2 cellular contexts compared by ENCODE assay signal in the genomic region with DNA sequence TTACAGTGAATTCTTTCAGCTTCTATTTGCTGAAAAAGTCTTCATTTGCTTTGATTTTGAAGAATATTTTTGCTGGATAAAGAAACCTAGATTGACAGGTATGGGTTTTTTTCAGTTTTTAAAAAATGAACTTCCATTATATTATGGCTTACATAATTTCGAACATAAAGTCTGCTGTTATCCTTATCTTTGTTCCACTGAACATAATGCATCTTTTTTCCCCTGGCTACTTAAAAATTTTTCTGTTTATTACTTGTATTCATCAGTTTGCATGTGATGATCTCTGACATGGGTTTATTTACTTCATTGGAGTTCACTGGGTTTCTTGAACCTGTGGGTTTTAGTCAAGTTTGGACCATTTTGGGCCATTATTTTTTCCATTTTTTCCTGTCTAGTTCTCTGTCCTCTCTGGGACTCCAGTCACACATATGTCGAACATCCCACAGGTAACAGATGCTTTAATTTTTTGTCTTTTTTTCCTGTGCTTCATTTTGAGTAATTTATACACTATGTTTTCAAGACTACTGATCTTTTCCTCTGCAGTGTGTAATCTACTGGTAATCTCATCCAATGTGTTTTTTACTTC.
TF ChIP-seq lines count a peak whose summit lies in the region.

No MANE protein-coding gene starts in this region.

TF ChIP-seq in HEK293, 187 proteins besides CTCF, POLR2A, EP300 and RAD21 (continued from another document):
- TF ChIP-seq ZNF549 (tag by site-specific recombination; IDR thresholded peaks at IDR 0.05) = peak; percentile 59
- TF ChIP-seq SETDB1 (IDR thresholded peaks at IDR 0.05; ENCODE audit: insufficient read length, low read length) = peak; percentile 94
- peak; percentile 96 for TF ChIP-seq TRIM28 (IDR thresholded peaks at IDR 0.05; ENCODE audit: borderline replicate concordance, low read length)
- peak; percentile 39 for TF ChIP-seq ZNF510 (tag by site-specific recombination; IDR thresholded peaks at IDR 0.05; ENCODE audit: insufficient replicate concordance)
- peak; percentile 20; the same call in 1 of the 2 replicates for TF ChIP-seq ZNF558 (tag by site-specific recombination; IDR thresholded peaks at IDR 0.05)
- peak; percentile 69; the same call in 1 of the 2 replicates for TF ChIP-seq ZNF184 (tag by site-specific recombination; IDR thresholded peaks at IDR 0.05)
- no peak for TF ChIP-seq ZNF121 (tag by site-specific recombination; IDR thresholded peaks at IDR 0.05)
- peak; percentile 79; the same call in 1 of the 2 replicates for TF ChIP-seq ZNF626 (tag by site-specific recombination; IDR thresholded peaks at IDR 0.05)
TF ChIP-seq in HEK293: peak in this region for 9.

TF ChIP-seq in WTC11, 78 proteins besides CTCF, POLR2A, EP300 and RAD21 (continued from another document):
- TF ChIP-seq USF2 (CRISPR knock-in tag; IDR thresholded peaks at IDR 0.05) (no peak), ATF1 (CRISPR knock-in tag; IDR thresholded peaks at IDR 0.05) (no peak)
